Comparison of ENCODE assay signal across 27 cellular contexts in genomic region chr9:38149647-38150046, GRCh38.
"Had no signal": no experiment of that assay in that cellular context is flagged by ENCODE, and none has a peak within 500 bp of the region (broad histone marks: within the 10 kb centered on the region; RNA-seq: fewer than 3 reads in every experiment).

No MANE protein-coding gene starts in this region.

- H3K4me2 ChIP-seq: SK-N-SH had no signal

- H3K4me3 ChIP-seq: ascending aorta, cardiac muscle cell, MG63, Peyer's patch, SJSA1 had no signal

- H3K27me3 ChIP-seq: ascending aorta, cardiac muscle cell, MG63, Peyer's patch, SJSA1 had no signal

- DNase-seq: activated CD4-positive, alpha-beta T cell treated with anti-CD3 and anti-CD28 coated beads for 36 hours; activated CD4-positive, alpha-beta T cell treated with anti-CD3 and anti-CD28 coated beads, Interleukin-2, amount 10 ng/mL, durations not matched to agents 7 days and 5 days; activated CD4-positive, alpha-beta T cell treated with anti-CD3 and anti-CD28 coated beads, Interleukin-2, amount 50 U/mL, for 48 hours; activated CD8-positive, alpha-beta T cell treated with anti-CD3 and anti-CD28 coated beads, Interleukin-2, amount 10 ng/mL, durations not matched to agents 7 days and 5 days; activated gamma-delta T cell; activated naive CD4-positive, alpha-beta T cell treated with Interleukin-2 at 50 U/mL for 16 hours; activated naive CD8-positive, alpha-beta T cell treated with anti-CD3 and anti-CD28 coated beads, Interleukin-2, amount 10 ng/mL, durations not matched to agents 7 days and 5 days; activated T-cell treated with anti-CD3 and anti-CD28 coated beads, Interleukin-2, amount 50 U/mL, for 24 hours; amygdala; Karpas-422; MG63; NCI-H1048; NCI-H1105 treated with DMSO at 0.1 percent for 48 hours; NCI-H1436; NCI-H1694; NCI-H1930; NCI-H2081 treated with DMSO at 0.1 percent for 48 hours; NCI-H345; NCI-H524 treated with DMSO at 0.1 percent for 48 hours; PC-3; Peyer's patch; RPMI8226; SHP77 treated with DMSO at 0.1 percent for 48 hours; SK-N-SH had no signal

- H3K36me3 ChIP-seq: ascending aorta, cardiac muscle cell, MG63, Peyer's patch, SJSA1 had no signal

- H3K27ac ChIP-seq: ascending aorta, cardiac muscle cell, Peyer's patch, SJSA1 had no signal

- H3K9me3 ChIP-seq: ascending aorta, MG63, Peyer's patch, SJSA1, SK-N-SH had no signal

- H3K9ac ChIP-seq: SK-N-SH had no signal

- H3K4me1 ChIP-seq: ascending aorta, Peyer's patch had no signal
